8 cellular contexts compared by ENCODE assay signal in the genomic region with DNA sequence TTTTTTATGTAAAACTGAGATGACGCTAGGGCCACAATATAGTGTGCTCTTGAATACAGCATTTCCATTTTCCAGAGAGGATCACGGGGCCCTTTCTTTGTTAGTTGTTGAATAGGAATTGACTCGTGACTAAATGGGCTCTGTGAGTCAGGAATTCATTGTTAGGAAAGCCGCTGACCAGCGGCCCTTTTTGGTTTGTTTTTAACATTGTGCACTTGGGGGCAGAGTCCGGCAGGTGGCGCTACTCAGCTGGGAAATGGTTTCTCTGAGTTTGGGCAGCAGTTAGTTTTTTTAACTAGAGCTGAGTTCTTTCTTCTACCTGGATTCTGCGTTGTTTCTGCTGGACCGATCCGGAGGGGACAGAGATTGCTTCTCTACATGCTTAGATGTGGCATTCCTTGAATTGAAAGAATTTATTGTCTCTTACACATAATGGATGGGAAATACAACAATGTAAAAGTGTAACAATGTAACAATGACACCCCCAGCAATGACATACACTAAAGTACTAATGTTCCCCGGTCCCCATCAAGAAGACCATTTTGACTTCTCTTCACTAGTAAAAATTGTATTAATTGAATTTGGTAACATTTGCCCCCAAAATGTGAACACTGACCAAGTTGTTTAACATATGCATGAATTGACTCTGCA.
DNase-seq lines count a peak whose midpoint lies in the region; ATAC-seq and TF ChIP-seq lines count a peak whose summit lies in the region.

No MANE protein-coding gene starts in this region.

- peak; percentile 61 for TF ChIP-seq CTCF in fibroblast of the aortic adventitia (IDR thresholded peaks at IDR 0.05; ENCODE audit: insufficient read depth, low read length)

- no peak overlapping the region for H3K4me3 Mint-ChIP-seq in activated CD8-positive, alpha-beta T cell treated with anti-CD3 and anti-CD28 coated beads, Interleukin-2, amount 10 ng/mL, durations not matched to agents 7 days and 5 days

- H3K27me3 Mint-ChIP-seq in activated CD8-positive, alpha-beta T cell treated with anti-CD3 and anti-CD28 coated beads, Interleukin-2, amount 10 ng/mL, durations not matched to agents 7 days and 5 days (ENCODE audit: low read depth) = no peaks in the 10 kb centered on the region

- H3K36me3 Mint-ChIP-seq in activated CD8-positive, alpha-beta T cell treated with anti-CD3 and anti-CD28 coated beads, Interleukin-2, amount 10 ng/mL, durations not matched to agents 7 days and 5 days (ENCODE audit: low read depth) = no peaks in the 10 kb centered on the region

- POLR2A ChIA-PET in activated CD8-positive, alpha-beta T cell treated with anti-CD3 and anti-CD28 coated beads, Interleukin-2, amount 10 ng/mL, durations not matched to agents 7 days and 5 days (lab: Charles Lee) = no interaction called here

- no peaks in the 10 kb centered on the region for H3K9me3 Mint-ChIP-seq in activated CD8-positive, alpha-beta T cell treated with anti-CD3 and anti-CD28 coated beads, Interleukin-2, amount 10 ng/mL, durations not matched to agents 7 days and 5 days (ENCODE audit: insufficient read depth)

- CTCF ChIA-PET in activated CD8-positive, alpha-beta T cell treated with anti-CD3 and anti-CD28 coated beads, Interleukin-2, amount 10 ng/mL, durations not matched to agents 7 days and 5 days (lab: Charles Lee) = interaction anchor here (0.6 to 1.2 kb wide), 3 partner anchors 303 to 972 kb away, joined by 3 read pairs; no protein-coding TSS in a partner anchor

- H3K4me3 ChIP-seq in fibroblast of the aortic adventitia (ENCODE audit: low read depth, low read length) = no peak overlapping the region

- DNase-seq in AML-193 (lab: John Stamatoyannopoulos, UW) = peak; percentile 4 to 27
- peak; percentile 41 to 67 for DNase-seq in NCI-H524 (lab: John Stamatoyannopoulos, UW)
- DNase-seq in activated CD8-positive, alpha-beta T cell treated with anti-CD3 and anti-CD28 coated beads, Interleukin-2, amount 10 ng/mL, durations not matched to agents 7 days and 5 days = peak; percentile 49
- peak; percentile 32 for DNase-seq in fibroblast of the aortic adventitia (ENCODE audit: low read depth)
- DNase-seq in occipital lobe (lab: John Stamatoyannopoulos, UW) = peak; percentile 43
- no peak for DNase-seq in NCI-H1436 (lab: John Stamatoyannopoulos, UW)

- no peaks in the 10 kb centered on the region for H3K4me1 Mint-ChIP-seq in activated CD8-positive, alpha-beta T cell treated with anti-CD3 and anti-CD28 coated beads, Interleukin-2, amount 10 ng/mL, durations not matched to agents 7 days and 5 days (ENCODE audit: low read depth)

- ATAC-seq in GM18868 (IDR thresholded peaks at IDR 0.05; ENCODE audit: unreplicated experiment) (peak; percentile 81), HG03175 (IDR thresholded peaks at IDR 0.05; ENCODE audit: unreplicated experiment) (peak; percentile 76)
- no peak for ATAC-seq in activated CD8-positive, alpha-beta T cell treated with anti-CD3 and anti-CD28 coated beads, Interleukin-2, amount 10 ng/mL, durations not matched to agents 7 days and 5 days

- H3K27ac Mint-ChIP-seq in activated CD8-positive, alpha-beta T cell treated with anti-CD3 and anti-CD28 coated beads, Interleukin-2, amount 10 ng/mL, durations not matched to agents 7 days and 5 days = no peak overlapping the region
